ENCODE assay signal across 33 cellular contexts in genomic region chrX:40437348-40437747, GRCh38.
"Had no signal": no experiment of that assay in that cellular context is flagged by ENCODE, and none has a peak within 500 bp of the region (broad histone marks: within the 10 kb centered on the region; RNA-seq: fewer than 3 reads in every experiment).

No MANE protein-coding gene starts in this region.

- ATAC-seq: activated naive CD4-positive, alpha-beta T cell treated with anti-CD3 and anti-CD28 coated beads, Interleukin-2, amount 50 U/mL, for 72 hours; activated naive CD8-positive, alpha-beta T cell treated with anti-CD3 and anti-CD28 coated beads, Interleukin-2, amount 50 U/mL, for 24 hours; activated T-cell treated with anti-CD3 and anti-CD28 coated beads, Interleukin-2, amount 50 U/mL, for 4 hours; activated T-cell treated with anti-CD3 and anti-CD28 coated beads, Interleukin-2, amount 50 U/mL, for 72 hours; activated T-helper 17 cell treated with anti-CD3 and anti-CD28 coated beads, Interleukin-2, amount 50 U/mL, for 72 hours; body of pancreas had no signal

- H3K27ac ChIP-seq: adrenal gland, ascending aorta, body of pancreas, brain microvascular endothelial cell, breast epithelium, cardiac muscle cell had no signal

- H3K27me3 ChIP-seq: ascending aorta, body of pancreas, brain microvascular endothelial cell, cardiac muscle cell had no signal

- H3K36me3 ChIP-seq: adrenal gland, ascending aorta, brain microvascular endothelial cell, breast epithelium, cardiac muscle cell had no signal

- FAIRE-seq: astrocyte, bronchial epithelial cell had no signal

- H3K9me3 ChIP-seq: adrenal gland, ascending aorta, body of pancreas, breast epithelium had no signal

- H3K4me3 ChIP-seq: adrenal gland, ascending aorta, body of pancreas, breast epithelium, cardiac muscle cell had no signal

- H3K4me1 ChIP-seq: ascending aorta, body of pancreas, breast epithelium had no signal

- DNase-seq: activated effector memory CD4-positive, alpha-beta T cell treated with anti-CD3 and anti-CD28 coated beads, Interleukin-2, amount 50 U/mL, for 16 hours; activated effector memory CD4-positive, alpha-beta T cell treated with Interleukin-2 at 50 U/mL for 16 hours; activated gamma-delta T cell; activated gamma-delta T cell treated with Interleukin-2 at 50 U/mL for 16 hours; activated naive CD4-positive, alpha-beta T cell; activated naive CD4-positive, alpha-beta T cell treated with anti-CD3 and anti-CD28 coated beads for 36 hours; activated naive CD4-positive, alpha-beta T cell treated with anti-CD3 and anti-CD28 coated beads, Interleukin-2, amount 10 ng/mL, durations not matched to agents 7 days and 5 days; activated naive CD4-positive, alpha-beta T cell treated with anti-CD3 and anti-CD28 coated beads, Interleukin-2, amount 50 U/mL, for 16 hours; activated naive CD4-positive, alpha-beta T cell treated with Interleukin-2 at 50 U/mL for 16 hours; activated naive CD8-positive, alpha-beta T cell treated with anti-CD3 and anti-CD28 coated beads for 36 hours; activated naive CD8-positive, alpha-beta T cell treated with anti-CD3 and anti-CD28 coated beads, Interleukin-2, amount 10 ng/mL, durations not matched to agents 7 days and 5 days; activated naive CD8-positive, alpha-beta T cell treated with anti-CD3 and anti-CD28 coated beads, Interleukin-2, amount 50 U/mL, for 24 hours; activated T-cell treated with anti-CD3 and anti-CD28 coated beads, Interleukin-2, amount 50 U/mL, for 24 hours; activated T-cell treated with anti-CD3 and anti-CD28 coated beads, Interleukin-2, amount 50 U/mL, for 4 hours; activated T-cell treated with anti-CD3 and anti-CD28 coated beads, Interleukin-2, amount 50 U/mL, for 48 hours; activated T-cell treated with anti-CD3 and anti-CD28 coated beads, Interleukin-2, amount 50 U/mL, for 72 hours; adrenal gland; amniotic stem cell; amygdala; anterior cingulate cortex; aorta; body of pancreas; brain microvascular endothelial cell; caudate nucleus; central memory CD4-positive, alpha-beta T cell; cerebellar nuclear complex had no signal
